21 cellular contexts compared by ENCODE assay signal in the genomic region with DNA sequence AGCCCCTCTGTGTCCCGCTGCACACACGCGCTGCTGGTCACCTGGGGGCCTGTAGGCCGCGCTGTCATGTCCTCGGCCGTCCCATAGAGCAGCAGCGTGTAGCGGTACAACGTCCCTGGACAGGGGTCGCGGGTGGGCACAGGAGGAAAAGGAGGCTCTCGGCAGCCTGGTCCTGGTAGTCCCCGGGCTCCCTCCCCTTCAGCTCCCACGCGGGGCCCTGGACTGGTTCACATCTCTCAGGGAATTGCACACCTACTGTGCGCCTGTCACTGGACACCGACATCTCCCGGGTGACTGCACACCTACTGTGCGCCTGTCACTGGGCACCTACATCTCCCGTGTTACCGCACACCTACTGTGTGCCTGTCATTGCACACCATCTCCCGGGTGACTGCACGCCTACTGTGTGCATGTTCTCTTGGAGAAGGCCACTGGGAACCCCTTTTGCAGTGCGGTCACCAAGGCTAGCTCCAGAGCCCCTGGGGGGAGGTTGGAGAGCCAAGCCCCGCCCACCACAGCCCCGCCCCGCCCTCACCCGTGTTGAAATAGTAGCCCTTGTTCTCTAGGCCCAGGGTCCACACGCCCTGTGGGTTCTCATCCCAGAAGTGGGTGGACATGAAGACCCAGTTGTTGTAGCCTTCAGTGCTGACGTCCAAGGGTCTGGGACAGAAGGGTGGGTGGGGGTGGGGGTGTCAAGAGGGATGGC.
"Had no signal": no experiment of that assay in that cellular context is flagged by ENCODE, and none has a peak within 500 bp of the region (broad histone marks: within the 10 kb centered on the region; RNA-seq: fewer than 3 reads in every experiment).

No MANE protein-coding gene starts in this region.

- H3K27ac Mint-ChIP-seq: activated naive CD4-positive, alpha-beta T cell treated with anti-CD3 and anti-CD28 coated beads, Interleukin-2, amount 50 U/mL, for 24 hours; activated T-helper 17 cell treated with anti-CD3 and anti-CD28 coated beads, Interleukin-2, amount 50 U/mL, for 72 hours; memory B cell; natural killer cell; progenitor cell of endocrine pancreas; stimulated activated naive B cell treated with anti-CD40 and anti-IgM and Interleukin-4, amounts not matched to agents 10 μg/mL and 1 μg/mL and 100 μg/mL, for 72 hours had no signal

- H3K27me3 Mint-ChIP-seq: activated naive CD4-positive, alpha-beta T cell treated with anti-CD3 and anti-CD28 coated beads, Interleukin-2, amount 50 U/mL, for 24 hours; activated T-helper 17 cell treated with anti-CD3 and anti-CD28 coated beads, Interleukin-2, amount 50 U/mL, for 72 hours; memory B cell; progenitor cell of endocrine pancreas; stimulated activated naive B cell treated with anti-CD40 and anti-IgM and Interleukin-4, amounts not matched to agents 10 μg/mL and 1 μg/mL and 100 μg/mL, for 72 hours had no signal

- H3K27ac ChIP-seq: adrenal gland, esophagus muscularis mucosa, hepatocyte, left lung, right atrium auricular region, skin epidermis, thyroid gland had no signal

- H3K36me3 Mint-ChIP-seq: natural killer cell had no signal

- H2AFZ ChIP-seq: hepatocyte had no signal

- H3K4me1 Mint-ChIP-seq: activated T-helper 17 cell treated with anti-CD3 and anti-CD28 coated beads, Interleukin-2, amount 50 U/mL, for 72 hours had no signal

- DNase-seq: activated CD4-positive, CD25-positive, alpha-beta regulatory T cell treated with anti-CD3 and anti-CD28 coated beads, Interleukin-2, amount 50 U/mL, for 72 hours; activated T-cell treated with anti-CD3 and anti-CD28 coated beads for 4 hours; natural killer cell; stimulated activated CD4-positive, alpha-beta T cell treated with anti-CD3 and anti-CD28 coated beads, Interleukin-15, amount 100 ng/mL, for 24 hours; stimulated activated CD4-positive, alpha-beta T cell treated with anti-CD3 and anti-CD28 coated beads, Interleukin-4, amount 100 ng/mL, for 1 hour; stimulated activated naive B cell treated with anti-CD40 and anti-IgM and Interleukin-4, amounts not matched to agents 10 μg/mL and 1 μg/mL and 100 μg/mL, for 72 hours; T-helper 9 cell; thyroid gland had no signal

- FAIRE-seq: endometrium, keratinocyte, urothelium cell line had no signal

- ATAC-seq: activated T-helper 17 cell treated with anti-CD3 and anti-CD28 coated beads, Interleukin-2, amount 50 U/mL, for 72 hours; left lung; natural killer cell; stimulated activated naive B cell treated with anti-CD40 and anti-IgM and Interleukin-4, amounts not matched to agents 10 μg/mL and 1 μg/mL and 100 μg/mL, for 72 hours had no signal

- H3K4me3 ChIP-seq: adrenal gland, esophagus muscularis mucosa, hepatocyte, left lung, right atrium auricular region, skin epidermis, thyroid gland had no signal

- H3K9me3 ChIP-seq: adrenal gland, esophagus muscularis mucosa, left lung, right atrium auricular region, thyroid gland had no signal

- H3K4me3 Mint-ChIP-seq: activated naive CD4-positive, alpha-beta T cell treated with anti-CD3 and anti-CD28 coated beads, Interleukin-2, amount 50 U/mL, for 24 hours; activated T-helper 17 cell treated with anti-CD3 and anti-CD28 coated beads, Interleukin-2, amount 50 U/mL, for 72 hours; memory B cell; natural killer cell; stimulated activated naive B cell treated with anti-CD40 and anti-IgM and Interleukin-4, amounts not matched to agents 10 μg/mL and 1 μg/mL and 100 μg/mL, for 72 hours had no signal

- H3K27me3 ChIP-seq: adrenal gland, esophagus muscularis mucosa, hepatocyte, left lung, right atrium auricular region, thyroid gland had no signal

- H3K36me3 ChIP-seq: adrenal gland, esophagus muscularis mucosa, right atrium auricular region, thyroid gland had no signal

- H3K4me2 ChIP-seq: hepatocyte had no signal

- H3K9me3 Mint-ChIP-seq: activated naive CD4-positive, alpha-beta T cell treated with anti-CD3 and anti-CD28 coated beads, Interleukin-2, amount 50 U/mL, for 24 hours; activated T-helper 17 cell treated with anti-CD3 and anti-CD28 coated beads, Interleukin-2, amount 50 U/mL, for 72 hours; memory B cell; natural killer cell; stimulated activated naive B cell treated with anti-CD40 and anti-IgM and Interleukin-4, amounts not matched to agents 10 μg/mL and 1 μg/mL and 100 μg/mL, for 72 hours had no signal
